ENCODE assay signal across 18 cellular contexts in the genomic region with DNA sequence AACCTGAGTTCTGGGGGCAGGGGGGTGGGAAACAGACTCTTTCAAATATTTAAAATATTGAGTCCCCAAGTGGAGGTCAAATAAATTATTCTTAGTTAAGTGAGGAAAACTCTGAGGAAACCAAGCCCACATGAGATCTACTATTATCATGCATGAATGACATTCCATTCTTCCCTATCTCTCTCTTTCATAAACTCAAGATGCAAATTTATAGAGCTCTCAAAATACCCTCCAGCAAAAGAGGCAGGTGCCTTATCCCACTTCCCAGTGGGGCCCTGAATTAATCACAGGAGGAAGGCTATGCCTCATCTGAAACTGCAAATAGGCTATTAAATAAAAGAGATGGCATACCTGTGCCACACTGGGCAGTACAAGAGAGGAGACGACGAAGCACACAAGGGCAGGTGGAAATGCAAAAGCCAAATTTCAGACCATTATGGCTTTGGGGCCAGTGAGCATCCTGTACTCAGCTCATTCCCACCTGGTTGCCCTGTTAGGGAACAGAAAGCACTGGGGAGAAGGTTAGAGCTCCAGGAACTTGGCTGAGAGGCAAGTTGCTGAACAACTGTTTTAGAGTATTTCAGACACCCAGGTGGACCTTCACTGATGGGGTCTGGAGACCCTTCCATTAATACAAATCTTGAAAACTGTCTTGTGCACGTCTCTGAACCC.
DNase-seq lines count a peak whose midpoint lies in the region; ATAC-seq and TF ChIP-seq lines count a peak whose summit lies in the region.
"Had no signal": no experiment of that assay in that cellular context is flagged by ENCODE, and none has a peak within 500 bp of the region (broad histone marks: within the 10 kb centered on the region; RNA-seq: fewer than 3 reads in every experiment).

No MANE protein-coding gene starts in this region.

- H3K27me3 ChIP-seq in OCI-LY3 (ENCODE audit: low read depth, low read length) (peaks cover 49% of the 10 kb centered on the region), right atrium auricular region (no peaks in the 10 kb centered on the region)
- no peaks in the 10 kb centered on the region for H3K27me3 ChIP-seq in CD4-positive, alpha-beta T cell (ENCODE audit: control insufficient read depth, insufficient read depth, low read length)
- H3K27me3 ChIP-seq: MG63 had no signal

- H3K4me1 Mint-ChIP-seq in CD4-positive, alpha-beta T cell (ENCODE audit: low read depth): no peaks in the 10 kb centered on the region

- no peak overlapping the region for H3K27ac Mint-ChIP-seq in CD4-positive, alpha-beta T cell

- no peak overlapping the region for H3K9ac ChIP-seq in OCI-LY3 (ENCODE audit: low read length)

- peak overlapping the region; percentile 15; the same call in 1 of the 2 replicates for H3K4me2 ChIP-seq in OCI-LY3 (ENCODE audit: low read length)
- H3K4me2 ChIP-seq: PC-9 had no signal

- no peaks in the 10 kb centered on the region for H3K36me3 ChIP-seq in OCI-LY3 (replicated peaks; ENCODE audit: low read depth, low read length)
- H3K36me3 ChIP-seq in right atrium auricular region: no peaks in the 10 kb centered on the region
- H3K36me3 ChIP-seq: MG63 had no signal

- H3K27ac ChIP-seq in OCI-LY3 (ENCODE audit: low read length) (no peak overlapping the region), right atrium auricular region (no peak overlapping the region)
- H3K27ac ChIP-seq in CD4-positive, alpha-beta T cell (ENCODE audit: low read depth, low read length): no peak overlapping the region
- H3K27ac ChIP-seq: 22Rv1, PC-9 had no signal

- H3K36me3 Mint-ChIP-seq in CD4-positive, alpha-beta T cell (ENCODE audit: low read depth): no peaks in the 10 kb centered on the region

- H2AFZ ChIP-seq in OCI-LY3 (ENCODE audit: low read depth, low read length): no peak overlapping the region
- H2AFZ ChIP-seq: PC-9 had no signal

- ATAC-seq in CD4-positive, alpha-beta T cell (ENCODE audit: poor library complexity): no peak

- CTCF ChIA-PET in CD4-positive, alpha-beta T cell (lab: Charles Lee): interaction anchor here (1.4 kb wide), 1 partner anchor 211 kb away, joined by 3 read pairs; no protein-coding TSS in a partner anchor

- DNase-seq in NCI-H1417 (lab: John Stamatoyannopoulos, UW) (peak; percentile 13 to 76 (median 73)), NCI-H1417 treated with DMSO at 0.1 percent for 48 hours (lab: John Stamatoyannopoulos, UW) (no peak), NCI-H187 treated with DMSO at 0.1 percent for 48 hours (lab: John Stamatoyannopoulos, UW) (peak; percentile 57), kidney tubule cell (ENCODE audit: low spot score) (no peak), right atrium auricular region (ENCODE audit: low spot score) (no peak)
- DNase-seq in stimulated activated naive CD4-positive, alpha-beta T cell treated with Interleukin-2 at 50 U/mL for 16 hours (lab: John Stamatoyannopoulos, UW): no peak
- DNase-seq in CD4-positive, alpha-beta T cell: no peak
- DNase-seq: C1 segment of cervical spinal cord, DND-41, GF-D8, HCEC 1CT, MG63, NCI-H1105, NCI-H2107, PC-9, T1000 had no signal

- H3K4me1 ChIP-seq in OCI-LY3 (ENCODE audit: low read length) (peaks cover 11% of the 10 kb centered on the region), right atrium auricular region (peaks cover 0 to 16% of the 10 kb centered on the region in 2 donors)

- TF ChIP-seq CTCF in OCI-LY3 (IDR thresholded peaks at IDR 0.05; ENCODE audit: low read depth, low read length): no peak
- no peak for TF ChIP-seq CTCF in right atrium auricular region (IDR thresholded peaks at IDR 0.05)
- TF ChIP-seq CTCF in CD4-positive, alpha-beta T cell (IDR thresholded peaks at IDR 0.05): no peak

- H3K9me3 Mint-ChIP-seq in CD4-positive, alpha-beta T cell: no peaks in the 10 kb centered on the region

- H3K4me3 ChIP-seq in OCI-LY3 (ENCODE audit: low read length) (no peak overlapping the region), right atrium auricular region (no peak overlapping the region)
- H3K4me3 ChIP-seq: MG63, PC-9 had no signal

- POLR2A ChIA-PET in CD4-positive, alpha-beta T cell (lab: Charles Lee): no interaction called here

- no peaks in the 10 kb centered on the region for H3K27me3 Mint-ChIP-seq in CD4-positive, alpha-beta T cell

- H3K79me2 ChIP-seq in OCI-LY3 (ENCODE audit: low read length): no peaks in the 10 kb centered on the region

- no peaks in the 10 kb centered on the region for H4K20me1 ChIP-seq in OCI-LY3 (ENCODE audit: insufficient read depth, low read length)

- intact Hi-C loops in CD4-positive, alpha-beta T cell (cut with DNase I, micrococcal nuclease): no loop called here

- no peak overlapping the region for H3K4me3 Mint-ChIP-seq in CD4-positive, alpha-beta T cell

- H3K9me3 ChIP-seq in OCI-LY3 (ENCODE audit: insufficient read depth, low read length) (no peaks in the 10 kb centered on the region), right atrium auricular region (no peaks in the 10 kb centered on the region)
- H3K9me3 ChIP-seq in CD4-positive, alpha-beta T cell (ENCODE audit: control insufficient read depth, low read length): no peaks in the 10 kb centered on the region
- H3K9me3 ChIP-seq: MG63 had no signal

Comparison
In these comparisons a context has a peak if more than half of its experiments do, and no peak if none do; other contexts are left out.
1. DNase-seq: peak in NCI-H1417 (3 of 3) and NCI-H187 treated with DMSO at 0.1 percent for 48 hours (single experiment); none in NCI-H1417 treated with DMSO at 0.1 percent for 48 hours (single experiment), stimulated activated naive CD4-positive, alpha-beta T cell treated with Interleukin-2 at 50 U/mL for 16 hours (single experiment), kidney tubule cell (single experiment), right atrium auricular region (single experiment) and CD4-positive, alpha-beta T cell (0 of 10).